ENCODE assay signal across 11 cellular contexts in genomic region chr13:21595546-21595822, GRCh38. TPM values are rescaled to one million over a fixed set of nuclear protein-coding genes. Genes with fewer than 3 reads are reported as not detected.
DNase-seq lines count a peak whose midpoint lies in the region; ATAC-seq, FAIRE-seq and TF ChIP-seq lines count a peak whose summit lies in the region.
"Had no signal": no experiment of that assay in that cellular context is flagged by ENCODE, and none has a peak within 500 bp of the region (broad histone marks: within the 10 kb centered on the region; RNA-seq: fewer than 3 reads in every experiment).

No MANE protein-coding gene starts in this region.

- TF ChIP-seq POLR2A in GM12891 (IDR thresholded peaks at IDR 0.05; ENCODE audit: low read depth, low read length): no peak

- peak; percentile 50 for ATAC-seq in GM21367 (IDR thresholded peaks at IDR 0.05; ENCODE audit: unreplicated experiment)
- peak; percentile 68 for ATAC-seq in HG03064 (IDR thresholded peaks at IDR 0.05; ENCODE audit: low read depth, unreplicated experiment)
- ATAC-seq in activated T-helper 17 cell treated with anti-CD3 and anti-CD28 coated beads, Interleukin-2, amount 50 U/mL, for 72 hours (replicated peaks): peak; percentile 21

- FAIRE-seq in GM12891 (lab: Jason Lieb, UNC): peak; percentile 74
- FAIRE-seq in frontal cortex (lab: Jason Lieb, UNC): no peak
- no peak for FAIRE-seq in HTR-8/SVneo (lab: Jason Lieb, UNC)

- no peaks in the 10 kb centered on the region for H3K9me3 Mint-ChIP-seq in activated T-helper 17 cell treated with anti-CD3 and anti-CD28 coated beads, Interleukin-2, amount 50 U/mL, for 72 hours

- DNase-seq in GM12891 (ENCODE audit: insufficient read length, low spot score): no peak
- no peak for DNase-seq in frontal cortex (ENCODE audit: low spot score in 2 of 2)
- no peak for DNase-seq in activated gamma-delta T cell (lab: John Stamatoyannopoulos, UW)
- DNase-seq in HTR-8/SVneo (ENCODE audit: insufficient read length, low spot score): no peak
- no peak for DNase-seq in T-helper 1 cell
- DNase-seq: hippocampal formation, NCI-H1092 treated with DMSO at 0.1 percent for 48 hours, stomach had no signal

- no peak overlapping the region for H3K4me3 Mint-ChIP-seq in activated T-helper 17 cell treated with anti-CD3 and anti-CD28 coated beads, Interleukin-2, amount 50 U/mL, for 72 hours

- no peak overlapping the region for H3K27ac Mint-ChIP-seq in activated T-helper 17 cell treated with anti-CD3 and anti-CD28 coated beads, Interleukin-2, amount 50 U/mL, for 72 hours

- peaks cover 12% of the 10 kb centered on the region for H3K36me3 Mint-ChIP-seq in activated T-helper 17 cell treated with anti-CD3 and anti-CD28 coated beads, Interleukin-2, amount 50 U/mL, for 72 hours (ENCODE audit: low read depth)

- peaks cover 60% of the 10 kb centered on the region for H3K4me1 Mint-ChIP-seq in activated T-helper 17 cell treated with anti-CD3 and anti-CD28 coated beads, Interleukin-2, amount 50 U/mL, for 72 hours

- H3K27me3 Mint-ChIP-seq in activated T-helper 17 cell treated with anti-CD3 and anti-CD28 coated beads, Interleukin-2, amount 50 U/mL, for 72 hours: no peaks in the 10 kb centered on the region

TF ChIP-seq in GM12891, 5 proteins besides CTCF, POLR2A, EP300 and RAD21:
- no peak for TF ChIP-seq POU2F2 (IDR thresholded peaks at IDR 0.05; ENCODE audit: low read depth, low read length)
- TF ChIP-seq POLR2AphosphoS5 (IDR thresholded peaks at IDR 0.05; ENCODE audit: low read depth, low read length): no peak
- no peak for TF ChIP-seq TAF1 (IDR thresholded peaks at IDR 0.05; ENCODE audit: low read depth, low read length)
- no peak for TF ChIP-seq PAX5 (IDR thresholded peaks at IDR 0.05; ENCODE audit: insufficient read depth, low read length, severe bottlenecking)
- TF ChIP-seq SPI1 (IDR thresholded peaks at IDR 0.05; ENCODE audit: low read depth, low read length): no peak
TF ChIP-seq in GM12891: peak in this region for 0.

RNA-seq across cellular contexts. Expression of gene MICU2, which starts 8.5 kb away (rescaled TPM):
- polyA plus RNA-seq in GM12891 (2012; ENCODE audit: low read depth, missing spikeins): 21.0 TPM
- total RNA-seq in activated T-helper 17 cell treated with anti-CD3 and anti-CD28 coated beads, Interleukin-2, amount 50 U/mL, for 72 hours: 10 to 100 TPM; 38.5 to 43.2 TPM
- total RNA-seq in frontal cortex: 47.3 TPM
